Comparison of ENCODE assay signal across 17 cellular contexts in the genomic region with DNA sequence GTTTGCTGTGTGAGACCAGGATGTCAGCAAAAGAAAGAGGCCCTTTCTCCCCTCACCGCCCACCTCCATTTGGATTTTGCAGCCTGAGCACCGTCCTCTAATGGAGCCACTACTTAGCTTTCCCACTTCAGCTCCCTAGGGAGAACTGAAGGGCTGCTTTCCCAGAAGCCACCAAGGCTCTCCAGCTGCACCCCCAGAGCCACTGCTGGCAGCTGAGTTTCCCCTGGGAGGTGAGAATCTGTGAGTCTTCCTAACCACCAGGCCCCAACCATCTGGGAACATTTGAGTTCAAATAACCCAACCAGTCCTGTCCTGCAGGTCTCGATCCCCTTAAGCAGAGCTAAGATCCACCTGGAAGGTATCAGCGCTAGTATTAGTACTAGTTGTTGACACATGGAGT.
DNase-seq lines count a peak whose midpoint lies in the region; ATAC-seq and TF ChIP-seq lines count a peak whose summit lies in the region.
"Had no signal": no experiment of that assay in that cellular context is flagged by ENCODE, and none has a peak within 500 bp of the region (broad histone marks: within the 10 kb centered on the region; RNA-seq: fewer than 3 reads in every experiment).

No MANE protein-coding gene starts in this region.

- no peak overlapping the region for H4K8ac ChIP-seq in neuronal stem cell (ENCODE audit: low read depth, low read length)

- no peak overlapping the region for H3K14ac ChIP-seq in neuronal stem cell (ENCODE audit: low read length)

- H3K79me1 ChIP-seq in neuronal stem cell (ENCODE audit: low read depth, low read length): no peaks in the 10 kb centered on the region

- WGBS in neuronal stem cell (ENCODE audit: extremely low coverage in 2 of 2, insufficient read length in 2 of 2, insufficient replicate concordance in 1 of 2), 2 donors: no CpG with 5 or more reads among the region's 4 CpGs

- no peak overlapping the region for H3K27ac ChIP-seq in HEK293 (ENCODE audit: extremely low read depth, low read depth, low read length)
- H3K27ac ChIP-seq in RWPE1: peak overlapping the region; percentile 38; the same call in 1 of the 2 replicates
- H3K27ac ChIP-seq in neuronal stem cell (replicated peaks; ENCODE audit: low read length): no peak overlapping the region
- H3K27ac ChIP-seq: upper lobe of left lung had no signal

- H3K36me3 ChIP-seq in HEK293 (ENCODE audit: control insufficient read depth in 2 of 2, insufficient read depth in 1 of 2, low read length in 2 of 2): no peaks in the 10 kb centered on the region
- H3K36me3 ChIP-seq in neuronal stem cell (replicated peaks in 1 of 2; ENCODE audit: control insufficient read depth in 2 of 2, insufficient read depth in 2 of 2, low read length in 2 of 2): no peaks in the 10 kb centered on the region
- H3K36me3 ChIP-seq: MG63, upper lobe of left lung had no signal

- peaks cover 10% of the 10 kb centered on the region for H3K4me1 ChIP-seq in HEK293 (ENCODE audit: control insufficient read depth, insufficient read depth, low read length)
- no peaks in the 10 kb centered on the region for H3K4me1 ChIP-seq in neuronal stem cell (ENCODE audit: control insufficient read depth in 2 of 2, insufficient read depth in 1 of 2, low read depth in 1 of 2, low read length in 2 of 2)
- H3K4me1 ChIP-seq: upper lobe of left lung had no signal

- no peak overlapping the region for H2BK120ac ChIP-seq in neuronal stem cell (ENCODE audit: low read depth, low read length)

- POLR2A ChIA-PET in HEK293 (lab: Yijun Ruan, JAX) (no interaction called here), RWPE1 (lab: Yijun Ruan, JAX; ENCODE audit: low non-redundant PET) (no interaction called here)

- no peak overlapping the region for H3K18ac ChIP-seq in neuronal stem cell (ENCODE audit: low read length)

- DNase-seq in NCI-H2107 treated with DMSO at 0.1 percent for 48 hours (lab: John Stamatoyannopoulos, UW; ENCODE audit: unreplicated experiment) (peak; percentile 96), RWPE1 (ENCODE audit: low spot score) (no peak), neuronal stem cell (ENCODE audit: low spot score) (no peak), LoVo (ENCODE audit: low spot score) (no peak), MV-4-11 (lab: John Stamatoyannopoulos, UW) (no peak)
- DNase-seq: activated CD4-positive, alpha-beta T cell treated with anti-CD3 and anti-CD28 coated beads, Interleukin-2, amount 10 ng/mL, durations not matched to agents 7 days and 5 days; activated CD8-positive, alpha-beta memory T cell treated with anti-CD3 and anti-CD28 coated beads, Interleukin-2, amount 50 U/mL, for 48 hours; activated effector memory CD4-positive, alpha-beta T cell treated with Interleukin-2 at 50 U/mL for 16 hours; left cardiac atrium; MG63; NCI-H2081 treated with DMSO at 0.1 percent for 48 hours; Right ventricle myocardium superior; small intestine; stimulated activated CD4-positive, alpha-beta T cell treated with anti-CD3 and anti-CD28 coated beads, Interleukin-4, amount 100 ng/mL, for 24 hours; upper lobe of left lung had no signal

- no peak overlapping the region for H2AK5ac ChIP-seq in neuronal stem cell (ENCODE audit: low read depth, low read length)

- no peak overlapping the region for H3K4ac ChIP-seq in neuronal stem cell (ENCODE audit: low read length)

- no peak overlapping the region for H3K23ac ChIP-seq in neuronal stem cell (ENCODE audit: low read depth, low read length, poor library complexity)

- no peak for ATAC-seq in GM19035 (IDR thresholded peaks at IDR 0.05; ENCODE audit: unreplicated experiment)
- ATAC-seq: left cardiac atrium had no signal

- no peak overlapping the region for H2BK5ac ChIP-seq in neuronal stem cell (ENCODE audit: low read length)

- H3K9me3 ChIP-seq in HEK293 (ENCODE audit: control insufficient read depth, insufficient read depth, low read depth, low read length): no peaks in the 10 kb centered on the region
- H3K9me3 ChIP-seq in neuronal stem cell (replicated peaks in 1 of 2; ENCODE audit: control insufficient read depth in 2 of 2, insufficient read depth in 1 of 2, low read depth in 1 of 2, low read length in 2 of 2): no peaks in the 10 kb centered on the region
- H3K9me3 ChIP-seq: MG63, upper lobe of left lung had no signal

- H3K4me3 ChIP-seq in HEK293 (ENCODE audit: low read depth, low read length) (no peak overlapping the region), neuronal stem cell (ENCODE audit: low read length in 2 of 2) (no peak overlapping the region)
- H3K4me3 ChIP-seq: MG63, upper lobe of left lung had no signal

- CTCF ChIA-PET in HEK293 (lab: Yijun Ruan, JAX) (interaction anchor here (0.6 to 2.8 kb wide), 3 partner anchors 10 to 118 kb away, joined by 3 to 10 read pairs (median 3); no protein-coding TSS in a partner anchor), RWPE1 (lab: Yijun Ruan, JAX) (no interaction called here)

- H4K91ac ChIP-seq in neuronal stem cell (ENCODE audit: low read depth, low read length, poor library complexity): no peak overlapping the region

- TF ChIP-seq CTCF in HEK293 (tag by site-specific recombination; IDR thresholded peaks at IDR 0.05) (no peak), RWPE1 (conservative IDR thresholded peaks at IDR 0.05; ENCODE audit: low read depth) (no peak)

- no peak overlapping the region for H3K4me2 ChIP-seq in neuronal stem cell (ENCODE audit: insufficient read depth, low read length, poor library complexity, severe bottlenecking)

- H2BK15ac ChIP-seq in neuronal stem cell (ENCODE audit: low read length): no peak overlapping the region

- peak overlapping the region; percentile 13 for H2AFZ ChIP-seq in neuronal stem cell (ENCODE audit: low read length)

- no peak overlapping the region for H3K9ac ChIP-seq in neuronal stem cell (ENCODE audit: low read depth, low read length, poor library complexity)

- H2BK12ac ChIP-seq in neuronal stem cell (ENCODE audit: low read length): no peak overlapping the region

- H3K27me3 ChIP-seq in neuronal stem cell (ENCODE audit: control insufficient read depth in 3 of 3, insufficient read depth in 3 of 3, low read depth in 1 of 3, low read length in 3 of 3): no peaks in the 10 kb centered on the region
- H3K27me3 ChIP-seq: MG63, upper lobe of left lung had no signal

TF ChIP-seq in HEK293, 187 proteins besides CTCF, POLR2A, EP300 and RAD21:
- TF ChIP-seq GLIS1 (tag by site-specific recombination; IDR thresholded peaks at IDR 0.05): peak; percentile 29; the same call in 1 of the 2 replicates
- no peak for TF ChIP-seq ZNF10 (tag by site-specific recombination; IDR thresholded peaks at IDR 0.05)
